Comparison of ENCODE assay signal across 1 cellular context in the genomic region with DNA sequence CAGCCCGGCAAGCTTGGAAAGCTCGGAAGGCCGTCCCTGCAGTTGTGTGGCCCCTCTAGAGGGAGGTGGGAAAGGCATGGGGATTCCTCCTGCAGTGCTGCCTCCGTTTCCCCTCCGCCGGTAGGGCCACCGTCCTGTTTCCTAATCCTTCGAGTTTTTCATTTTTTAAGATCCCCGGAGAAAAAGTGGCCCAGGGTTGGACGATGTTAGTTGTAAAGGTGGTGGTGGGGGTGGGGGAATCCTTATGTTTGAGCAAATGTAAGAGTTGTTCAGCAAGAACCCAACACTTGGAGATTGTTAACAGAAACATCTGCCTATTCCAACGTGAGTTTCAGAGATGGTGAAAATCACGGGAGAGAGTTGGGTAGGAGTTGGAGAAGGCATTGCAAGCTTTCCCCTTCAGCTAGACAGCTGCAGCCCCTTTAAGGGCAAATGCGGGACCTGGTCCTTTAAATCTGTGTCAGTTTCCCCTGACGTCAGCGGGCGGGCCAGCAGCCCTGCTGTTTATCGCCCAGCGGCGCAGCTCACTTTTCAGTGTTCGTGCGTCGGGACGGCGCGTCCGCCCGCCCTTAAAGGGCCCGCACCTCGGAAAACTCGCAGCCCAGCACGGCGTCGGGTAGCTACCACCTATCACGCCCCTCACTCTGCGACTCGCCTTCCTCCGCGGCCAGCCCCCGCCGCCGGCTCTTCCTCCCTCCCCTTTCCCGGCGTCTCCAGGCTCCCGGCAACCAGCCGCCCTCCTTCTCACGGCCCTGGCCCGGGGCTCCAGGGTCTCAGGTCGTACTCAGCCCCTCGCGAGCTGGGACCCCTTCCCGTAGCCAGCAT.
TF ChIP-seq lines count a peak whose summit lies in the region.

TSS of gene SIDT2 (plus strand) at position 534 of the 825 bp plus-strand sequence. CDS start 521 bp downstream, outside the sequence.

TF ChIP-seq in HepG2, 621 proteins besides CTCF, POLR2A, EP300 and RAD21 (continued from another document and continues in another):
- TF ChIP-seq ZBTB43 (CRISPR knock-in tag; conservative IDR thresholded peaks at IDR 0.05) (no peak; the same call in 1 of the 2 replicates), HIVEP1 (CRISPR knock-in tag; IDR thresholded peaks at IDR 0.05) (no peak), KDM5B (CRISPR knock-in tag; IDR thresholded peaks at IDR 0.05; ENCODE audit: borderline replicate concordance) (no peak), ZNF552 (CRISPR knock-in tag; IDR thresholded peaks at IDR 0.05; ENCODE audit: borderline replicate concordance) (no peak), NR2F6 (IDR thresholded peaks at IDR 0.05) (no peak), NR2F6 (CRISPR knock-in tag; IDR thresholded peaks at IDR 0.05) (no peak), PHF21A (CRISPR knock-in tag; IDR thresholded peaks at IDR 0.05) (peak; percentile 15; the same call in 1 of the 2 replicates), IRF1 (CRISPR knock-in tag; IDR thresholded peaks at IDR 0.05; ENCODE audit: low read depth) (no peak), THAP8 (CRISPR knock-in tag; IDR thresholded peaks at IDR 0.05; ENCODE audit: borderline replicate concordance) (0 out of 2 replicates have a peak, but pooled peaks have one; percentile 54), THAP9 (CRISPR knock-in tag; IDR thresholded peaks at IDR 0.05; ENCODE audit: borderline replicate concordance) (peak; percentile 6; the same call in 1 of the 2 replicates), SIN3B (IDR thresholded peaks at IDR 0.05; ENCODE audit: low read length) (0 out of 2 replicates have a peak, but pooled peaks have one; percentile 28), TCF12 (IDR thresholded peaks at IDR 0.05) (no peak), TCF12 (CRISPR knock-in tag; IDR thresholded peaks at IDR 0.05) (no peak), ZIK1 (CRISPR knock-in tag; IDR thresholded peaks at IDR 0.05; ENCODE audit: borderline replicate concordance, low read depth) (no peak), FOXK1 (CRISPR knock-in tag; IDR thresholded peaks at IDR 0.05; ENCODE audit: borderline replicate concordance, low read depth) (peak; percentile 83), TBX2 (CRISPR knock-in tag; IDR thresholded peaks at IDR 0.05; ENCODE audit: borderline replicate concordance) (peak; percentile 73), SRSF4 (IDR thresholded peaks at IDR 0.05; ENCODE audit: low read depth, low read length, poor library complexity, severe bottlenecking) (no peak), HOXA3 (CRISPR knock-in tag; IDR thresholded peaks at IDR 0.05) (peak; percentile 60; the same call in 1 of the 2 replicates), HNRNPUL1 (IDR thresholded peaks at IDR 0.05; ENCODE audit: low read depth, low read length) (no peak), ZNF605 (CRISPR knock-in tag; IDR thresholded peaks at IDR 0.05) (no peak), SP2 (CRISPR knock-in tag; IDR thresholded peaks at IDR 0.05) (no peak; the same call in 1 of the 2 replicates), ZBTB4 (CRISPR knock-in tag; IDR thresholded peaks at IDR 0.05; ENCODE audit: borderline replicate concordance) (no peak), ZNF512 (CRISPR knock-in tag; IDR thresholded peaks at IDR 0.05) (no peak), PHF8 (CRISPR knock-in tag; IDR thresholded peaks at IDR 0.05) (no peak), MYNN (CRISPR knock-in tag; IDR thresholded peaks at IDR 0.05; ENCODE audit: low read depth) (no peak), NR2F2 (IDR thresholded peaks at IDR 0.05; ENCODE audit: borderline replicate concordance, low read depth) (no peak), ZNF614 (CRISPR knock-in tag; IDR thresholded peaks at IDR 0.05; ENCODE audit: borderline replicate concordance) (no peak), ZFP37 (CRISPR knock-in tag; IDR thresholded peaks at IDR 0.05; ENCODE audit: borderline replicate concordance) (no peak), ZNF724P (CRISPR knock-in tag; IDR thresholded peaks at IDR 0.05; ENCODE audit: borderline replicate concordance) (no peak), NKX3-1 (CRISPR knock-in tag; IDR thresholded peaks at IDR 0.05) (no peak), HOXA9 (CRISPR knock-in tag; IDR thresholded peaks at IDR 0.05; ENCODE audit: borderline replicate concordance) (no peak), ZNF850 (CRISPR knock-in tag; conservative IDR thresholded peaks at IDR 0.05) (no peak), ZNF841 (CRISPR knock-in tag; IDR thresholded peaks at IDR 0.05; ENCODE audit: borderline replicate concordance) (no peak), ZNF691 (CRISPR knock-in tag; IDR thresholded peaks at IDR 0.05; ENCODE audit: borderline replicate concordance, low read depth) (peak; percentile 19; the same call in 1 of the 2 replicates), HNF4A (CRISPR knock-in tag; IDR thresholded peaks at IDR 0.05) (peak; percentile 12; the same call in 1 of the 2 replicates), ZEB1 (IDR thresholded peaks at IDR 0.05; ENCODE audit: insufficient replicate concordance, low read depth) (no peak), ZNF44 (CRISPR knock-in tag; IDR thresholded peaks at IDR 0.05) (no peak), SOX5 (CRISPR knock-in tag; IDR thresholded peaks at IDR 0.05; ENCODE audit: borderline replicate concordance) (0 out of 2 replicates have a peak, but pooled peaks have one; percentile 13), ZNF101 (CRISPR knock-in tag; IDR thresholded peaks at IDR 0.05; ENCODE audit: borderline replicate concordance, low read depth) (no peak), SRSF9 (IDR thresholded peaks at IDR 0.05; ENCODE audit: borderline replicate concordance, insufficient read depth, low read depth, low read length, poor library complexity, severe bottlenecking) (no peak), NFYB (CRISPR knock-in tag; IDR thresholded peaks at IDR 0.05) (peak; percentile 82), FOXP1 (IDR thresholded peaks at IDR 0.05) (no peak), FOXP1 (CRISPR knock-in tag; IDR thresholded peaks at IDR 0.05) (peak; percentile 46)
- TF ChIP-seq, protein P1, sequence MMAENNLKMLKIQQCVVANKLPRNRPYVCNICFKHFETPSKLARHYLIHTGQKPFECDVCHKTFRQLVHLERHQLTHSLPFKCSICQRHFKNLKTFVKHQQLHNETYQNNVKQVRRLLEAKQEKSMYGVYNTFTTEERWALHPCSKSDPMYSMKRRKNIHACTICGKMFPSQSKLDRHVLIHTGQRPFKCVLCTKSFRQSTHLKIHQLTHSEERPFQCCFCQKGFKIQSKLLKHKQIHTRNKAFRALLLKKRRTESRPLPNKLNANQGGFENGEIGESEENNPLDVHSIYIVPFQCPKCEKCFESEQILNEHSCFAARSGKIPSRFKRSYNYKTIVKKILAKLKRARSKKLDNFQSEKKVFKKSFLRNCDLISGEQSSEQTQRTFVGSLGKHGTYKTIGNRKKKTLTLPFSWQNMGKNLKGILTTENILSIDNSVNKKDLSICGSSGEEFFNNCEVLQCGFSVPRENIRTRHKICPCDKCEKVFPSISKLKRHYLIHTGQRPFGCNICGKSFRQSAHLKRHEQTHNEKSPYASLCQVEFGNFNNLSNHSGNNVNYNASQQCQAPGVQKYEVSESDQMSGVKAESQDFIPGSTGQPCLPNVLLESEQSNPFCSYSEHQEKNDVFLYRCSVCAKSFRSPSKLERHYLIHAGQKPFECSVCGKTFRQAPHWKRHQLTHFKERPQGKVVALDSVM (CRISPR knock-in tag; IDR thresholded peaks at IDR 0.05): no peak
- TF ChIP-seq, protein P2, sequence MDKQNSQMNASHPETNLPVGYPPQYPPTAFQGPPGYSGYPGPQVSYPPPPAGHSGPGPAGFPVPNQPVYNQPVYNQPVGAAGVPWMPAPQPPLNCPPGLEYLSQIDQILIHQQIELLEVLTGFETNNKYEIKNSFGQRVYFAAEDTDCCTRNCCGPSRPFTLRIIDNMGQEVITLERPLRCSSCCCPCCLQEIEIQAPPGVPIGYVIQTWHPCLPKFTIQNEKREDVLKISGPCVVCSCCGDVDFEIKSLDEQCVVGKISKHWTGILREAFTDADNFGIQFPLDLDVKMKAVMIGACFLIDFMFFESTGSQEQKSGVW (CRISPR knock-in tag; IDR thresholded peaks at IDR 0.05; ENCODE audit: borderline replicate concordance): no peak
- TF ChIP-seq, protein P3, sequence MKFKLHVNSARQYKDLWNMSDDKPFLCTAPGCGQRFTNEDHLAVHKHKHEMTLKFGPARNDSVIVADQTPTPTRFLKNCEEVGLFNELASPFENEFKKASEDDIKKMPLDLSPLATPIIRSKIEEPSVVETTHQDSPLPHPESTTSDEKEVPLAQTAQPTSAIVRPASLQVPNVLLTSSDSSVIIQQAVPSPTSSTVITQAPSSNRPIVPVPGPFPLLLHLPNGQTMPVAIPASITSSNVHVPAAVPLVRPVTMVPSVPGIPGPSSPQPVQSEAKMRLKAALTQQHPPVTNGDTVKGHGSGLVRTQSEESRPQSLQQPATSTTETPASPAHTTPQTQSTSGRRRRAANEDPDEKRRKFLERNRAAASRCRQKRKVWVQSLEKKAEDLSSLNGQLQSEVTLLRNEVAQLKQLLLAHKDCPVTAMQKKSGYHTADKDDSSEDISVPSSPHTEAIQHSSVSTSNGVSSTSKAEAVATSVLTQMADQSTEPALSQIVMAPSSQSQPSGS (CRISPR knock-in tag; IDR thresholded peaks at IDR 0.05): peak; percentile 96
